ENCODE assay signal across 29 cellular contexts in genomic region chr7:113635492-113635891, GRCh38.
"Had no signal": no experiment of that assay in that cellular context is flagged by ENCODE, and none has a peak within 500 bp of the region (broad histone marks: within the 10 kb centered on the region; RNA-seq: fewer than 3 reads in every experiment).

No MANE protein-coding gene starts in this region.

- H3K4me1 ChIP-seq: ascending aorta had no signal

- H3K36me3 ChIP-seq: ascending aorta had no signal

- H3K4me1 Mint-ChIP-seq: activated CD4-positive, alpha-beta memory T cell treated with anti-CD3 and anti-CD28 coated beads, Interleukin-2, amount 10 ng/mL, durations not matched to agents 7 days and 5 days; activated CD4-positive, alpha-beta T cell treated with anti-CD3 and anti-CD28 coated beads, Interleukin-2, amount 10 ng/mL, durations not matched to agents 7 days and 5 days; activated naive CD4-positive, alpha-beta T cell treated with anti-CD3 and anti-CD28 coated beads, Interleukin-2, amount 10 ng/mL, durations not matched to agents 7 days and 5 days; activated naive CD8-positive, alpha-beta T cell treated with anti-CD3 and anti-CD28 coated beads, Interleukin-2, amount 10 ng/mL, durations not matched to agents 7 days and 5 days; brain; T-helper 17 cell had no signal

- H3K27me3 ChIP-seq: ascending aorta had no signal

- H3K9me3 Mint-ChIP-seq: activated CD4-positive, alpha-beta memory T cell treated with anti-CD3 and anti-CD28 coated beads, Interleukin-2, amount 10 ng/mL, durations not matched to agents 7 days and 5 days; activated CD4-positive, alpha-beta T cell treated with anti-CD3 and anti-CD28 coated beads, Interleukin-2, amount 10 ng/mL, durations not matched to agents 7 days and 5 days; activated naive CD4-positive, alpha-beta T cell treated with anti-CD3 and anti-CD28 coated beads, Interleukin-2, amount 10 ng/mL, durations not matched to agents 7 days and 5 days; activated naive CD4-positive, alpha-beta T cell treated with anti-CD3 and anti-CD28 coated beads, Interleukin-2, amount 50 U/mL, for 72 hours; activated naive CD8-positive, alpha-beta T cell treated with anti-CD3 and anti-CD28 coated beads, Interleukin-2, amount 10 ng/mL, durations not matched to agents 7 days and 5 days; activated T-cell treated with anti-CD3 and anti-CD28 coated beads, Interleukin-2, amount 50 U/mL, for 24 hours; T-helper 2 cell treated with Interferon-gamma antibody and Interleukin-4, amounts not matched to agents 5 μg/mL and 100 μg/mL, for 36 hours had no signal

- ATAC-seq: activated naive CD4-positive, alpha-beta T cell treated with anti-CD3 and anti-CD28 coated beads, Interleukin-2, amount 50 U/mL, for 72 hours; activated T-cell treated with anti-CD3 and anti-CD28 coated beads, Interleukin-2, amount 50 U/mL, for 72 hours; effector memory CD8-positive, alpha-beta T cell; esophagus mucosa; T-helper 17 cell had no signal

- H3K9me3 ChIP-seq: ascending aorta had no signal

- H3K36me3 Mint-ChIP-seq: activated naive CD4-positive, alpha-beta T cell treated with anti-CD3 and anti-CD28 coated beads, Interleukin-2, amount 10 ng/mL, durations not matched to agents 7 days and 5 days; activated naive CD4-positive, alpha-beta T cell treated with anti-CD3 and anti-CD28 coated beads, Interleukin-2, amount 50 U/mL, for 72 hours; activated naive CD8-positive, alpha-beta T cell treated with anti-CD3 and anti-CD28 coated beads, Interleukin-2, amount 10 ng/mL, durations not matched to agents 7 days and 5 days; brain had no signal

- H3K27me3 Mint-ChIP-seq: activated CD4-positive, alpha-beta memory T cell treated with anti-CD3 and anti-CD28 coated beads, Interleukin-2, amount 10 ng/mL, durations not matched to agents 7 days and 5 days; activated CD4-positive, alpha-beta T cell treated with anti-CD3 and anti-CD28 coated beads, Interleukin-2, amount 10 ng/mL, durations not matched to agents 7 days and 5 days; activated naive CD4-positive, alpha-beta T cell treated with anti-CD3 and anti-CD28 coated beads, Interleukin-2, amount 10 ng/mL, durations not matched to agents 7 days and 5 days; activated naive CD8-positive, alpha-beta T cell treated with anti-CD3 and anti-CD28 coated beads, Interleukin-2, amount 10 ng/mL, durations not matched to agents 7 days and 5 days; activated T-cell treated with anti-CD3 and anti-CD28 coated beads, Interleukin-2, amount 50 U/mL, for 24 hours; brain; effector memory CD8-positive, alpha-beta T cell; T-helper 17 cell had no signal

- DNase-seq: activated CD4-positive, alpha-beta memory T cell treated with anti-CD3 and anti-CD28 coated beads, Interleukin-2, amount 10 ng/mL, durations not matched to agents 7 days and 5 days; activated CD4-positive, alpha-beta T cell treated with anti-CD3 and anti-CD28 coated beads for 1 hour; activated CD4-positive, alpha-beta T cell treated with anti-CD3 and anti-CD28 coated beads for 4 hours; activated CD4-positive, alpha-beta T cell treated with anti-CD3 and anti-CD28 coated beads, Interleukin-2, amount 10 ng/mL, durations not matched to agents 7 days and 5 days; activated CD4-positive, alpha-beta T cell treated with anti-CD3 and anti-CD28 coated beads, Interleukin-2, amount 50 U/mL, for 4 hours; activated CD4-positive, CD25-positive, alpha-beta regulatory T cell; activated CD8-positive, alpha-beta memory T cell treated with anti-CD3 and anti-CD28 coated beads, Interleukin-2, amount 50 U/mL, for 48 hours; activated gamma-delta T cell; activated naive CD4-positive, alpha-beta T cell; activated naive CD4-positive, alpha-beta T cell treated with anti-CD3 and anti-CD28 coated beads, Interleukin-2, amount 10 ng/mL, durations not matched to agents 7 days and 5 days; activated naive CD8-positive, alpha-beta T cell treated with anti-CD3 and anti-CD28 coated beads, Interleukin-2, amount 10 ng/mL, durations not matched to agents 7 days and 5 days; activated T-cell treated with anti-CD3 and anti-CD28 coated beads for 4 hours; activated T-cell treated with anti-CD3 and anti-CD28 coated beads, Interleukin-2, amount 50 U/mL, for 24 hours; activated T-cell treated with anti-CD3 and anti-CD28 coated beads, Interleukin-2, amount 50 U/mL, for 72 hours; caudate nucleus; cortex of kidney; dermis blood vessel endothelial cell; effector CD4-positive, alpha-beta T cell; effector memory CD8-positive, alpha-beta T cell; foreskin fibroblast; head of caudate nucleus; T-helper 1 cell; T-helper 17 cell; T1000 had no signal

- H3K4me3 Mint-ChIP-seq: activated CD4-positive, alpha-beta memory T cell treated with anti-CD3 and anti-CD28 coated beads, Interleukin-2, amount 10 ng/mL, durations not matched to agents 7 days and 5 days; activated CD4-positive, alpha-beta T cell treated with anti-CD3 and anti-CD28 coated beads, Interleukin-2, amount 10 ng/mL, durations not matched to agents 7 days and 5 days; activated naive CD4-positive, alpha-beta T cell treated with anti-CD3 and anti-CD28 coated beads, Interleukin-2, amount 10 ng/mL, durations not matched to agents 7 days and 5 days; activated naive CD8-positive, alpha-beta T cell treated with anti-CD3 and anti-CD28 coated beads, Interleukin-2, amount 10 ng/mL, durations not matched to agents 7 days and 5 days; activated T-cell treated with anti-CD3 and anti-CD28 coated beads, Interleukin-2, amount 50 U/mL, for 24 hours; activated T-cell treated with anti-CD3 and anti-CD28 coated beads, Interleukin-2, amount 50 U/mL, for 72 hours; brain; effector memory CD8-positive, alpha-beta T cell; T-helper 17 cell; T-helper 2 cell treated with Interferon-gamma antibody and Interleukin-4, amounts not matched to agents 5 μg/mL and 100 μg/mL, for 36 hours had no signal

- H3K4me3 ChIP-seq: ascending aorta had no signal

- H3K27ac Mint-ChIP-seq: activated CD4-positive, alpha-beta memory T cell treated with anti-CD3 and anti-CD28 coated beads, Interleukin-2, amount 10 ng/mL, durations not matched to agents 7 days and 5 days; activated CD4-positive, alpha-beta T cell treated with anti-CD3 and anti-CD28 coated beads, Interleukin-2, amount 10 ng/mL, durations not matched to agents 7 days and 5 days; activated naive CD4-positive, alpha-beta T cell treated with anti-CD3 and anti-CD28 coated beads, Interleukin-2, amount 10 ng/mL, durations not matched to agents 7 days and 5 days; activated naive CD4-positive, alpha-beta T cell treated with anti-CD3 and anti-CD28 coated beads, Interleukin-2, amount 50 U/mL, for 72 hours; activated naive CD8-positive, alpha-beta T cell treated with anti-CD3 and anti-CD28 coated beads, Interleukin-2, amount 10 ng/mL, durations not matched to agents 7 days and 5 days; activated T-cell treated with anti-CD3 and anti-CD28 coated beads, Interleukin-2, amount 50 U/mL, for 24 hours; activated T-cell treated with anti-CD3 and anti-CD28 coated beads, Interleukin-2, amount 50 U/mL, for 72 hours; brain; effector memory CD8-positive, alpha-beta T cell; T-helper 17 cell; T-helper 2 cell treated with Interferon-gamma antibody and Interleukin-4, amounts not matched to agents 5 μg/mL and 100 μg/mL, for 36 hours had no signal

- H3K27ac ChIP-seq: ascending aorta had no signal
